ENCODE assay signal across 9 cellular contexts in the genomic region with DNA sequence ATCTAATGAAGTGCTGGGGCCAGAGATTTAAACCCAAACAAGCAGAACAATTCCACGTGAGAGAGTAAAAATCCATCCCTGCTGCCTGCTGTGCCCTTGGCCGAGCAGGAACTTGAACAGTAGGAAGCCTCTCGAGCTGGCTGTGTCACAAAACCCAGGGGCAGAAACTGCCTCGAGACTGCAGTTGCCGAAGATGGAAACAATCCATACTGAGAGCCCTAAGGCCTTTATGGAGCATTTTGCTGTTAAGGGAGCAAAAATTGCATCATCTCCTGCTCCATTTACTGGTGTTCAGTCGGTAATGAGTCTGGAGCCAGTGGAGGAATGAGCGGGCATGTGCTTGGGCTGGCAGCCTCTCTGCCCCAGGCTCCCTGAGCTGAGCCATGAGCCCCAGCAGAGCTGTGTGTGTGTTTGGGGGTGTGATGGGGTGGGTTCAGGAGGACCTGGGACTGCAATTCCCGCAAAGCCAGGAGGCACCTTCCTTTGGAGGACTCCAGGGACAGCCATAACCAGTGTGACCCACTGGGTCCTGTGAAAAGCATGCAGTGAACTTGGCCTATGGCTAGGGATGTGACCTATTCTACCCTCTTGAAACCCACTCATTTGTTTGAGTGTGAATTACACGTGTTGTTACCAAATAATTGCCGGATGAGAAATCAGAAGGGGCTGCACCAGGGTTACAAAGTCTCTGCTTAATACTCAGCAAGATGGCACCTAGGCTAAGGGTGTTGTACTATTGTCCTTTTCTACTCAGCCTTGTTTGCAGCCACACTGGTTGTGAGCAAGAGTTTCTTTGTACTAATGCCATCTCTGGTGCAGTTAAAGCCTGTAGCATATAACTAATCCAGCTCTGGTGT. TPM values are rescaled to one million over a fixed set of nuclear protein-coding genes. Genes with fewer than 3 reads are reported as not detected.
DNase-seq lines count a peak whose midpoint lies in the region; ATAC-seq and TF ChIP-seq lines count a peak whose summit lies in the region.
"Had no signal": no experiment of that assay in that cellular context is flagged by ENCODE, and none has a peak within 500 bp of the region (broad histone marks: within the 10 kb centered on the region; RNA-seq: fewer than 3 reads in every experiment).

No MANE protein-coding gene starts in this region.

- H2BK5ac ChIP-seq in mesendoderm (ENCODE audit: low read length) = peak overlapping the region; percentile 60

- H3K36me3 ChIP-seq in mesendoderm (ENCODE audit: control insufficient read depth, insufficient read depth, low read length) = no peaks in the 10 kb centered on the region

- peak overlapping the region; percentile 19 for H3K4ac ChIP-seq in mesendoderm (ENCODE audit: low read depth, low read length)

- H3K79me1 ChIP-seq in mesendoderm (ENCODE audit: low read length) = no peaks in the 10 kb centered on the region

- peak overlapping the region; percentile 44 for H3K18ac ChIP-seq in mesendoderm (ENCODE audit: low read length)

- no peaks in the 10 kb centered on the region for H3K79me2 ChIP-seq in mesendoderm (ENCODE audit: control insufficient read depth, insufficient read depth, low read length)

- H3K27ac Mint-ChIP-seq in activated CD8-positive, alpha-beta T cell treated with anti-CD3 and anti-CD28 coated beads, Interleukin-2, amount 10 ng/mL, durations not matched to agents 7 days and 5 days = no peak overlapping the region
- no peak overlapping the region for H3K27ac Mint-ChIP-seq in type B pancreatic cell

- H2BK15ac ChIP-seq in mesendoderm (replicated peaks; ENCODE audit: low read depth) = no peak overlapping the region

- peak overlapping the region; percentile 9 for H3K9ac ChIP-seq in mesendoderm (ENCODE audit: low read length)

- H3K4me2 ChIP-seq in mesendoderm (ENCODE audit: low read length) = no peak overlapping the region

- H4K5ac ChIP-seq in mesendoderm (ENCODE audit: low read length) = no peak overlapping the region

- H3K56ac ChIP-seq in mesendoderm (ENCODE audit: low read length) = peak overlapping the region; percentile 75

- H3K36me3 Mint-ChIP-seq in activated CD8-positive, alpha-beta T cell treated with anti-CD3 and anti-CD28 coated beads, Interleukin-2, amount 10 ng/mL, durations not matched to agents 7 days and 5 days (ENCODE audit: low read depth) = no peaks in the 10 kb centered on the region
- no peaks in the 10 kb centered on the region for H3K36me3 Mint-ChIP-seq in type B pancreatic cell

- peak overlapping the region; percentile 27 for H3K4me3 Mint-ChIP-seq in activated CD8-positive, alpha-beta T cell treated with anti-CD3 and anti-CD28 coated beads, Interleukin-2, amount 10 ng/mL, durations not matched to agents 7 days and 5 days
- no peak overlapping the region for H3K4me3 Mint-ChIP-seq in type B pancreatic cell

- no peak overlapping the region for H3K23ac ChIP-seq in mesendoderm (ENCODE audit: low read length)

- peak overlapping the region; percentile 63 for H2BK120ac ChIP-seq in mesendoderm (ENCODE audit: low read depth, low read length)

- TF ChIP-seq CTCF in type B pancreatic cell (conservative IDR thresholded peaks at IDR 0.05) = no peak

- H3K9me3 Mint-ChIP-seq in activated CD8-positive, alpha-beta T cell treated with anti-CD3 and anti-CD28 coated beads, Interleukin-2, amount 10 ng/mL, durations not matched to agents 7 days and 5 days (ENCODE audit: insufficient read depth) = no peaks in the 10 kb centered on the region
- H3K9me3 Mint-ChIP-seq in type B pancreatic cell = no peaks in the 10 kb centered on the region

- ATAC-seq in activated CD8-positive, alpha-beta T cell treated with anti-CD3 and anti-CD28 coated beads, Interleukin-2, amount 10 ng/mL, durations not matched to agents 7 days and 5 days = peak; percentile 31

- DNase-seq in COR-L47 (lab: John Stamatoyannopoulos, UW) (peak; percentile 62), NCI-H1092 (lab: John Stamatoyannopoulos, UW) (peak; percentile 57), mesendoderm (peak; percentile 83), ecto neural progenitor cell (ENCODE audit: low spot score) (no peak), LoVo (ENCODE audit: low spot score) (no peak), cortex of kidney (lab: John Stamatoyannopoulos, UW) (no peak), type B pancreatic cell (ENCODE audit: extremely low spot score, unreplicated experiment) (no peak)
- no peak for DNase-seq in activated CD8-positive, alpha-beta T cell treated with anti-CD3 and anti-CD28 coated beads, Interleukin-2, amount 10 ng/mL, durations not matched to agents 7 days and 5 days

- no CpG with 5 or more reads among the region's 10 CpGs for WGBS in mesendoderm (ENCODE audit: extremely low coverage, insufficient coverage, low lambda C conversion rate)

- POLR2A ChIA-PET in activated CD8-positive, alpha-beta T cell treated with anti-CD3 and anti-CD28 coated beads, Interleukin-2, amount 10 ng/mL, durations not matched to agents 7 days and 5 days (lab: Charles Lee) = interaction anchor here (1.3 to 1.8 kb wide), 3 partner anchors 50 to 260 kb away, joined by 4 to 5 read pairs (median 4); a partner anchor contains a TSS

- H3K4me1 ChIP-seq in mesendoderm (ENCODE audit: control insufficient read depth, low read depth, low read length) = peaks cover 13% of the 10 kb centered on the region

- H3K27ac ChIP-seq in mesendoderm (ENCODE audit: low read depth, low read length) = peak overlapping the region; percentile 77

- H3K27me3 ChIP-seq in mesendoderm (ENCODE audit: insufficient read depth, low read length, poor library complexity) = no peaks in the 10 kb centered on the region

- peaks cover 40% of the 10 kb centered on the region for H3K27me3 Mint-ChIP-seq in activated CD8-positive, alpha-beta T cell treated with anti-CD3 and anti-CD28 coated beads, Interleukin-2, amount 10 ng/mL, durations not matched to agents 7 days and 5 days (ENCODE audit: low read depth)
- peaks cover 4% of the 10 kb centered on the region for H3K27me3 Mint-ChIP-seq in type B pancreatic cell

- no peak overlapping the region for H2AK5ac ChIP-seq in mesendoderm (ENCODE audit: low read length)

- no peak overlapping the region for H3K4me3 ChIP-seq in mesendoderm (ENCODE audit: low read length)
- H3K4me3 ChIP-seq: lung had no signal

- CTCF ChIA-PET in activated CD8-positive, alpha-beta T cell treated with anti-CD3 and anti-CD28 coated beads, Interleukin-2, amount 10 ng/mL, durations not matched to agents 7 days and 5 days (lab: Charles Lee) = interaction anchor here (0.9 to 2.7 kb wide), 8 partner anchors 11 to 369 kb away, joined by 3 to 18 read pairs (median 6); no protein-coding TSS in a partner anchor

- peaks cover 49% of the 10 kb centered on the region for H3K4me1 Mint-ChIP-seq in activated CD8-positive, alpha-beta T cell treated with anti-CD3 and anti-CD28 coated beads, Interleukin-2, amount 10 ng/mL, durations not matched to agents 7 days and 5 days (ENCODE audit: low read depth)
- peaks cover 19% of the 10 kb centered on the region for H3K4me1 Mint-ChIP-seq in type B pancreatic cell (ENCODE audit: unreplicated experiment)

- H4K8ac ChIP-seq in mesendoderm (ENCODE audit: low read depth, low read length) = no peak overlapping the region

RNA-seq across cellular contexts. Expression of a gene that starts 58.4 kb away (rescaled TPM):
- under 1 TPM; 0.31 to 0.92 TPM for total RNA-seq in activated CD8-positive, alpha-beta T cell treated with anti-CD3 and anti-CD28 coated beads, Interleukin-2, amount 10 ng/mL, durations not matched to agents 7 days and 5 days
- polyA plus RNA-seq in mesendoderm (2013, experiment 1 of 2) = 4.3 TPM
- polyA plus RNA-seq in mesendoderm (2013, experiment 2 of 2) = 4.9 TPM
- total RNA-seq in type B pancreatic cell (ENCODE audit: low replicate concordance) = 5.6 and 15.5 TPM in 2 replicates

Comparison
In these comparisons a context has a peak if more than half of its experiments do, and no peak if none do; other contexts are left out.
1. DNase-seq: peak in COR-L47 (single experiment), NCI-H1092 (single experiment) and mesendoderm (single experiment); none in activated CD8-positive, alpha-beta T cell treated with anti-CD3 and anti-CD28 coated beads, Interleukin-2, amount 10 ng/mL, durations not matched to agents 7 days and 5 days (single experiment), ecto neural progenitor cell (single experiment), LoVo (single experiment), cortex of kidney (single experiment) and type B pancreatic cell (single experiment).